In genomic region chr1:228408041-228408868, GRCh38 we compare ENCODE assay signal across 1 cellular context.
TF ChIP-seq lines count a peak whose summit lies in the region.

No MANE protein-coding gene starts in this region.

TF ChIP-seq in GM12878, 131 proteins besides CTCF, POLR2A, EP300 and RAD21:
- TF ChIP-seq, protein P1, sequence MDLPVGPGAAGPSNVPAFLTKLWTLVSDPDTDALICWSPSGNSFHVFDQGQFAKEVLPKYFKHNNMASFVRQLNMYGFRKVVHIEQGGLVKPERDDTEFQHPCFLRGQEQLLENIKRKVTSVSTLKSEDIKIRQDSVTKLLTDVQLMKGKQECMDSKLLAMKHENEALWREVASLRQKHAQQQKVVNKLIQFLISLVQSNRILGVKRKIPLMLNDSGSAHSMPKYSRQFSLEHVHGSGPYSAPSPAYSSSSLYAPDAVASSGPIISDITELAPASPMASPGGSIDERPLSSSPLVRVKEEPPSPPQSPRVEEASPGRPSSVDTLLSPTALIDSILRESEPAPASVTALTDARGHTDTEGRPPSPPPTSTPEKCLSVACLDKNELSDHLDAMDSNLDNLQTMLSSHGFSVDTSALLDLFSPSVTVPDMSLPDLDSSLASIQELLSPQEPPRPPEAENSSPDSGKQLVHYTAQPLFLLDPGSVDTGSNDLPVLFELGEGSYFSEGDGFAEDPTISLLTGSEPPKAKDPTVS (IDR thresholded peaks at IDR 0.05; ENCODE audit: low read depth, low read length) = no peak
- TF ChIP-seq STAT3 (IDR thresholded peaks at IDR 0.05; ENCODE audit: low read depth, low read length) = no peak
- no peak for TF ChIP-seq ATF7 (IDR thresholded peaks at IDR 0.05; ENCODE audit: low read depth)
- TF ChIP-seq EED (IDR thresholded peaks at IDR 0.05; ENCODE audit: low read depth) = no peak
- no peak for TF ChIP-seq RAD51 (IDR thresholded peaks at IDR 0.05)
- no peak for TF ChIP-seq TARDBP (IDR thresholded peaks at IDR 0.05; ENCODE audit: borderline replicate concordance)
- no peak for TF ChIP-seq CHD2 (IDR thresholded peaks at IDR 0.05; ENCODE audit: borderline replicate concordance, low read depth, low read length)
- TF ChIP-seq KAT2A (conservative IDR thresholded peaks at IDR 0.05; ENCODE audit: control insufficient read depth, low read depth, low read length) = no peak
- TF ChIP-seq NBN (IDR thresholded peaks at IDR 0.05) = no peak
- TF ChIP-seq ATF2 (IDR thresholded peaks at IDR 0.05; ENCODE audit: low read length) = no peak
- TF ChIP-seq, protein P2, sequence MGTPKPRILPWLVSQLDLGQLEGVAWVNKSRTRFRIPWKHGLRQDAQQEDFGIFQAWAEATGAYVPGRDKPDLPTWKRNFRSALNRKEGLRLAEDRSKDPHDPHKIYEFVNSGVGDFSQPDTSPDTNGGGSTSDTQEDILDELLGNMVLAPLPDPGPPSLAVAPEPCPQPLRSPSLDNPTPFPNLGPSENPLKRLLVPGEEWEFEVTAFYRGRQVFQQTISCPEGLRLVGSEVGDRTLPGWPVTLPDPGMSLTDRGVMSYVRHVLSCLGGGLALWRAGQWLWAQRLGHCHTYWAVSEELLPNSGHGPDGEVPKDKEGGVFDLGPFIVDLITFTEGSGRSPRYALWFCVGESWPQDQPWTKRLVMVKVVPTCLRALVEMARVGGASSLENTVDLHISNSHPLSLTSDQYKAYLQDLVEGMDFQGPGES (IDR thresholded peaks at IDR 0.05) = no peak
- TF ChIP-seq HCFC1 (IDR thresholded peaks at IDR 0.05; ENCODE audit: low read length) = no peak
- TF ChIP-seq NR2C1 (IDR thresholded peaks at IDR 0.05) = no peak
- no peak for TF ChIP-seq ZNF274 (IDR thresholded peaks at IDR 0.05; ENCODE audit: insufficient read depth, insufficient read length)
- no peak for TF ChIP-seq PAX5 (IDR thresholded peaks at IDR 0.05; ENCODE audit: borderline replicate concordance, low read depth, low read length)
- TF ChIP-seq, protein P3, sequence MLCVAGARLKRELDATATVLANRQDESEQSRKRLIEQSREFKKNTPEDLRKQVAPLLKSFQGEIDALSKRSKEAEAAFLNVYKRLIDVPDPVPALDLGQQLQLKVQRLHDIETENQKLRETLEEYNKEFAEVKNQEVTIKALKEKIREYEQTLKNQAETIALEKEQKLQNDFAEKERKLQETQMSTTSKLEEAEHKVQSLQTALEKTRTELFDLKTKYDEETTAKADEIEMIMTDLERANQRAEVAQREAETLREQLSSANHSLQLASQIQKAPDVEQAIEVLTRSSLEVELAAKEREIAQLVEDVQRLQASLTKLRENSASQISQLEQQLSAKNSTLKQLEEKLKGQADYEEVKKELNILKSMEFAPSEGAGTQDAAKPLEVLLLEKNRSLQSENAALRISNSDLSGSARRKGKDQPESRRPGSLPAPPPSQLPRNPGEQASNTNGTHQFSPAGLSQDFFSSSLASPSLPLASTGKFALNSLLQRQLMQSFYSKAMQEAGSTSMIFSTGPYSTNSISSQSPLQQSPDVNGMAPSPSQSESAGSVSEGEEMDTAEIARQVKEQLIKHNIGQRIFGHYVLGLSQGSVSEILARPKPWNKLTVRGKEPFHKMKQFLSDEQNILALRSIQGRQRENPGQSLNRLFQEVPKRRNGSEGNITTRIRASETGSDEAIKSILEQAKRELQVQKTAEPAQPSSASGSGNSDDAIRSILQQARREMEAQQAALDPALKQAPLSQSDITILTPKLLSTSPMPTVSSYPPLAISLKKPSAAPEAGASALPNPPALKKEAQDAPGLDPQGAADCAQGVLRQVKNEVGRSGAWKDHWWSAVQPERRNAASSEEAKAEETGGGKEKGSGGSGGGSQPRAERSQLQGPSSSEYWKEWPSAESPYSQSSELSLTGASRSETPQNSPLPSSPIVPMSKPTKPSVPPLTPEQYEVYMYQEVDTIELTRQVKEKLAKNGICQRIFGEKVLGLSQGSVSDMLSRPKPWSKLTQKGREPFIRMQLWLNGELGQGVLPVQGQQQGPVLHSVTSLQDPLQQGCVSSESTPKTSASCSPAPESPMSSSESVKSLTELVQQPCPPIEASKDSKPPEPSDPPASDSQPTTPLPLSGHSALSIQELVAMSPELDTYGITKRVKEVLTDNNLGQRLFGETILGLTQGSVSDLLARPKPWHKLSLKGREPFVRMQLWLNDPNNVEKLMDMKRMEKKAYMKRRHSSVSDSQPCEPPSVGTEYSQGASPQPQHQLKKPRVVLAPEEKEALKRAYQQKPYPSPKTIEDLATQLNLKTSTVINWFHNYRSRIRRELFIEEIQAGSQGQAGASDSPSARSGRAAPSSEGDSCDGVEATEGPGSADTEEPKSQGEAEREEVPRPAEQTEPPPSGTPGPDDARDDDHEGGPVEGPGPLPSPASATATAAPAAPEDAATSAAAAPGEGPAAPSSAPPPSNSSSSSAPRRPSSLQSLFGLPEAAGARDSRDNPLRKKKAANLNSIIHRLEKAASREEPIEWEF (IDR thresholded peaks at IDR 0.05; ENCODE audit: insufficient replicate concordance, low read depth, low read length) = no peak
- TF ChIP-seq, protein P4, sequence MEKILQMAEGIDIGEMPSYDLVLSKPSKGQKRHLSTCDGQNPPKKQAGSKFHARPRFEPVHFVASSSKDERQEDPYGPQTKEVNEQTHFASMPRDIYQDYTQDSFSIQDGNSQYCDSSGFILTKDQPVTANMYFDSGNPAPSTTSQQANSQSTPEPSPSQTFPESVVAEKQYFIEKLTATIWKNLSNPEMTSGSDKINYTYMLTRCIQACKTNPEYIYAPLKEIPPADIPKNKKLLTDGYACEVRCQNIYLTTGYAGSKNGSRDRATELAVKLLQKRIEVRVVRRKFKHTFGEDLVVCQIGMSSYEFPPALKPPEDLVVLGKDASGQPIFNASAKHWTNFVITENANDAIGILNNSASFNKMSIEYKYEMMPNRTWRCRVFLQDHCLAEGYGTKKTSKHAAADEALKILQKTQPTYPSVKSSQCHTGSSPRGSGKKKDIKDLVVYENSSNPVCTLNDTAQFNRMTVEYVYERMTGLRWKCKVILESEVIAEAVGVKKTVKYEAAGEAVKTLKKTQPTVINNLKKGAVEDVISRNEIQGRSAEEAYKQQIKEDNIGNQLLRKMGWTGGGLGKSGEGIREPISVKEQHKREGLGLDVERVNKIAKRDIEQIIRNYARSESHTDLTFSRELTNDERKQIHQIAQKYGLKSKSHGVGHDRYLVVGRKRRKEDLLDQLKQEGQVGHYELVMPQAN (conservative IDR thresholded peaks at IDR 0.05) = no peak
- no peak for TF ChIP-seq RFX5 (IDR thresholded peaks at IDR 0.05; ENCODE audit: low read depth, low read length)
